ENCODE assay signal across 22 cellular contexts in the genomic region with DNA sequence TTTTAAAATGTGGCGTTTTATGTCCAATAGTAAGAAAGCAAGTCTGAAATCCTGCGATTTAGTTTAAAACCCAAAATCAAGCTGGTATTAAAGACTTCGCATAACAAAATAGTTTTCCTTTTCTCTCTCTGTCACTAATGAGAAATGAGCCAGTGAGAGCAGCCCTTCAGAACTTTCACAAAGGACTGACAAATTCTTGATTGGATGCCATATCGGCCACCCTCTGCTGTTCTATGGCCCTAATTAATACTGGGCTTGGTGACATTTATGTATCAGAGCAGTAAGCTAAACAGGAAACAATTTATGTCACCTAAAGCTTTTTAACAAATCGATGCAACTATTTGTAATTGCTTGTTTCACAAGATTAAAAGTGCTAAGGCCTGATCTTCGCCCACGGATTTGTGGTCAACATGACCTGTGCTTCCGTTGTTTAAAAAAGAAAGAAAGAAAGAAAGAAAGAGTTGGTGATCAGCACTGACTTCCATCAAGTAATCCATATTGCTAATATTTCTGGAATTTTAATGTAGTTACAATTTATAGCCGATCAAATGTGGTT.
"Had no signal": no experiment of that assay in that cellular context is flagged by ENCODE, and none has a peak within 500 bp of the region (broad histone marks: within the 10 kb centered on the region; RNA-seq: fewer than 3 reads in every experiment).

No MANE protein-coding gene starts in this region.

- ATAC-seq: activated T-helper 17 cell treated with anti-CD3 and anti-CD28 coated beads, Interleukin-2, amount 50 U/mL, for 72 hours; heart left ventricle; left cardiac atrium; stimulated activated memory B cell treated with anti-CD40 and anti-IgM and Interleukin-4, amounts not matched to agents 10 μg/mL and 1 μg/mL and 100 μg/mL, for 72 hours; WTC11 had no signal

- H3K4me2 ChIP-seq: smooth muscle cell had no signal

- H3K4me1 ChIP-seq: pancreas had no signal

- H3K27me3 ChIP-seq: heart left ventricle, neutrophil, pancreas, sigmoid colon, stomach, transverse colon had no signal

- H3K4me3 ChIP-seq: coronary artery, heart left ventricle, pancreas, sigmoid colon, smooth muscle cell, stomach, transverse colon had no signal

- H3K36me3 Mint-ChIP-seq: stimulated activated memory B cell treated with anti-CD40 and anti-IgM and Interleukin-4, amounts not matched to agents 10 μg/mL and 1 μg/mL and 100 μg/mL, for 72 hours; WTC11 had no signal

- FAIRE-seq: bronchial epithelial cell, pancreas, urothelium cell line had no signal

- H3K36me3 ChIP-seq: pancreas, sigmoid colon had no signal

- H3K9me3 ChIP-seq: heart left ventricle, neutrophil, pancreas, sigmoid colon, stomach, transverse colon had no signal

- H3K4me3 Mint-ChIP-seq: activated naive CD8-positive, alpha-beta T cell treated with anti-CD3 and anti-CD28 coated beads for 36 hours; activated T-helper 17 cell treated with anti-CD3 and anti-CD28 coated beads, Interleukin-2, amount 50 U/mL, for 72 hours; endodermal cell; stimulated activated memory B cell treated with anti-CD40 and anti-IgM and Interleukin-4, amounts not matched to agents 10 μg/mL and 1 μg/mL and 100 μg/mL, for 72 hours; WTC11 had no signal

- H3K27me3 Mint-ChIP-seq: activated naive CD8-positive, alpha-beta T cell treated with anti-CD3 and anti-CD28 coated beads for 36 hours; stimulated activated memory B cell treated with anti-CD40 and anti-IgM and Interleukin-4, amounts not matched to agents 10 μg/mL and 1 μg/mL and 100 μg/mL, for 72 hours had no signal

- H3K4me1 Mint-ChIP-seq: activated T-helper 17 cell treated with anti-CD3 and anti-CD28 coated beads, Interleukin-2, amount 50 U/mL, for 72 hours; stimulated activated memory B cell treated with anti-CD40 and anti-IgM and Interleukin-4, amounts not matched to agents 10 μg/mL and 1 μg/mL and 100 μg/mL, for 72 hours had no signal

- H3K27ac ChIP-seq: coronary artery, epithelial cell of prostate, heart left ventricle, neutrophil, pancreas, sigmoid colon, stomach, transverse colon had no signal

- H3K27ac Mint-ChIP-seq: activated naive CD8-positive, alpha-beta T cell treated with anti-CD3 and anti-CD28 coated beads for 36 hours; activated T-helper 17 cell treated with anti-CD3 and anti-CD28 coated beads, Interleukin-2, amount 50 U/mL, for 72 hours; endodermal cell; stimulated activated memory B cell treated with anti-CD40 and anti-IgM and Interleukin-4, amounts not matched to agents 10 μg/mL and 1 μg/mL and 100 μg/mL, for 72 hours; WTC11 had no signal

- DNase-seq: activated CD4-positive, alpha-beta T cell treated with anti-CD3 and anti-CD28 coated beads, Interleukin-2, amount 50 U/mL, for 48 hours; activated naive CD8-positive, alpha-beta T cell treated with anti-CD3 and anti-CD28 coated beads for 36 hours; endodermal cell; heart left ventricle; islet precursor cell; left cardiac atrium; pancreas; sigmoid colon; stimulated activated CD4-positive, alpha-beta T cell treated with anti-CD3 and anti-CD28 coated beads, Interleukin-15, amount 100 ng/mL, for 24 hours; stomach; T-helper 1 cell; transverse colon had no signal

- H3K9me3 Mint-ChIP-seq: activated naive CD8-positive, alpha-beta T cell treated with anti-CD3 and anti-CD28 coated beads for 36 hours; activated T-helper 17 cell treated with anti-CD3 and anti-CD28 coated beads, Interleukin-2, amount 50 U/mL, for 72 hours; endodermal cell; nephron; stimulated activated memory B cell treated with anti-CD40 and anti-IgM and Interleukin-4, amounts not matched to agents 10 μg/mL and 1 μg/mL and 100 μg/mL, for 72 hours; WTC11 had no signal
